In the genomic region with DNA sequence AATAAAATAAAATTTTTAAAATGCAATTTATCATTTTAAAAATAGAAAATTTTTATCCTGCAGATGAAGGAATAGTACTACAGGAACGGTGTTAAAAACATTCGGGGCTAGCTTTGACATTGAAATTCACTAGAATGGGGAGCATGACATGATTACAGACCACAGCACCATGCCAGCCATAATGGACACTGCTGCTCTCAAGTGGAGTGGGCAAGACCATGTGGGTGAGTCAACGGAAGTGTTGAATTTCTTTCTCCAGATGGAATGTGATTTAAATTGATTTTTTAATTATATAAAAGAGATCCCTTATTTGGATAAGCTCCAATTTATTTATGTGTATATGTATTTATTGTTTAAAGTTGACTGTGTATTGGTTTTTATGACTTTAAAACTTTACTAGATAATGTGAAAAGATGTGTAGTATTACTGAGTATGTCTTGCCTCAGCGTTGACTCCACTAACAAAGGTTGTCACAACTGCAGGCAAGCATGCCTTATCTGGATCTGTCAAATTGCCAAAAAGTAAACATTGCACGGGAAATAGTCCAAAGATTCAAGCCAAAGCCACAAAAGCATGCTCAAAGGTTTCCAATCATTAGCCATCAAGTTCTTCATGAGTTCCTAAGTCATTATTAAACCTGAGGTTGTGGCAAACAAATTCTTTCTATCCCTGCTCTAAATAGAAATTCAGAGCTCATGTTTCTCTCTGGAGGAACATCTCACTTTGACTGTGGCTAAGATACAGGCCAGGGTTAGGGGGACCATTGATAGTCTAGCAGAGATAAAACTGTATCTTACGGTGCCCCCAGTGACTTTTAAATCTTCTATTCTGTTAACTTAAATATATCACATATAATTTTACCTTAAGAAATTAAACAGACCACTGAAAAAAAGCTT, we compare ENCODE assay signal across 12 cellular contexts.
A peak's percentile ranks its signal among the peaks of the same experiment; 100 is the strongest.
DNase-seq lines count a peak whose midpoint lies in the region; ATAC-seq, FAIRE-seq and TF ChIP-seq lines count a peak whose summit lies in the region.
"Had no signal": no experiment of that assay in that cellular context is flagged by ENCODE, and none has a peak within 500 bp of the region (broad histone marks: within the 10 kb centered on the region; RNA-seq: fewer than 3 reads in every experiment).

No MANE protein-coding gene starts in this region.

- POLR2A ChIA-PET in AG04450 (lab: Yijun Ruan, JAX) = interaction anchor here (0.6 kb wide), 1 partner anchor 239 kb away, joined by 3 read pairs; no protein-coding TSS in a partner anchor
- POLR2A ChIA-PET in activated CD4-positive, alpha-beta T cell treated with anti-CD3 and anti-CD28 coated beads, Interleukin-2, amount 10 ng/mL, durations not matched to agents 7 days and 5 days (lab: Charles Lee) = no interaction called here

- TF ChIP-seq CTCF in AG04450 (IDR thresholded peaks at IDR 0.05; ENCODE audit: low read depth, low read length) (no peak), HFFc6 (IDR thresholded peaks at IDR 0.05) (no peak), sigmoid colon (IDR thresholded peaks at IDR 0.05) (no peak)

- peaks cover 63% of the 10 kb centered on the region for H3K4me1 Mint-ChIP-seq in HFFc6 (ENCODE audit: low read depth)
- no peaks in the 10 kb centered on the region for H3K4me1 Mint-ChIP-seq in activated CD4-positive, alpha-beta T cell treated with anti-CD3 and anti-CD28 coated beads, Interleukin-2, amount 10 ng/mL, durations not matched to agents 7 days and 5 days

- H3K4me1 ChIP-seq in sigmoid colon = peaks cover 0 to 9% (median 3%) of the 10 kb centered on the region in 4 donors

- H3K4me3 Mint-ChIP-seq in HFFc6 = no peak overlapping the region
- H3K4me3 Mint-ChIP-seq in activated CD4-positive, alpha-beta T cell treated with anti-CD3 and anti-CD28 coated beads, Interleukin-2, amount 10 ng/mL, durations not matched to agents 7 days and 5 days = no peak overlapping the region
- H3K4me3 Mint-ChIP-seq: CD4-positive, alpha-beta T cell had no signal

- 47 to 61% methylated on average over 6 of the region's 6 CpGs for WGBS in sigmoid colon, 2 donors

- TF ChIP-seq POLR2A in sigmoid colon (IDR thresholded peaks at IDR 0.05) = no peak

- ATAC-seq in HG03439 (IDR thresholded peaks at IDR 0.05; ENCODE audit: unreplicated experiment) = no peak
- ATAC-seq: sciatic nerve had no signal

- CTCF ChIA-PET in AG04450 (lab: Charles Lee) = no interaction called here
- CTCF ChIA-PET in activated CD4-positive, alpha-beta T cell treated with anti-CD3 and anti-CD28 coated beads, Interleukin-2, amount 10 ng/mL, durations not matched to agents 7 days and 5 days (lab: Charles Lee) = no interaction called here

- no peaks in the 10 kb centered on the region for H3K36me3 ChIP-seq in sigmoid colon

- no peaks in the 10 kb centered on the region for H3K9me3 Mint-ChIP-seq in HFFc6
- H3K9me3 Mint-ChIP-seq in activated CD4-positive, alpha-beta T cell treated with anti-CD3 and anti-CD28 coated beads, Interleukin-2, amount 10 ng/mL, durations not matched to agents 7 days and 5 days = no peaks in the 10 kb centered on the region
- H3K9me3 Mint-ChIP-seq: CD4-positive, alpha-beta T cell had no signal

- peak overlapping the region; percentile 85 for H3K27ac Mint-ChIP-seq in HFFc6
- no peak overlapping the region for H3K27ac Mint-ChIP-seq in activated CD4-positive, alpha-beta T cell treated with anti-CD3 and anti-CD28 coated beads, Interleukin-2, amount 10 ng/mL, durations not matched to agents 7 days and 5 days
- H3K27ac Mint-ChIP-seq: CD4-positive, alpha-beta T cell had no signal

- FAIRE-seq in islet of Langerhans (lab: Jason Lieb, UNC) = peak; percentile 91

- DNase-seq in AG04450 (ENCODE audit: low read depth, low spot score) (peak; percentile 97), HFFc6 (peak; percentile 99), T1000 (lab: John Stamatoyannopoulos, UW) (peak; percentile 42), sigmoid colon (no peak)
- DNase-seq in activated CD4-positive, alpha-beta T cell treated with anti-CD3 and anti-CD28 coated beads, Interleukin-2, amount 10 ng/mL, durations not matched to agents 7 days and 5 days = no peak
- no peak for DNase-seq in activated naive CD4-positive, alpha-beta T cell (lab: John Stamatoyannopoulos, UW)
- DNase-seq: CD4-positive, alpha-beta T cell; dorsolateral prefrontal cortex; stimulated activated naive CD4-positive, alpha-beta T cell treated with Interleukin-2 at 50 U/mL for 16 hours had no signal

- intact Hi-C loops in sigmoid colon (cut with DNase I) = no loop called here

- TF ChIP-seq EP300 in sigmoid colon (IDR thresholded peaks at IDR 0.05) = no peak

- peak overlapping the region; percentile 50 for H3K27ac ChIP-seq in AG04450 (ENCODE audit: low read depth, low read length)
- no peak overlapping the region for H3K27ac ChIP-seq in sigmoid colon
- H3K27ac ChIP-seq: dorsolateral prefrontal cortex had no signal

- H3K4me3 ChIP-seq in AG04450 (ENCODE audit: low read depth, low read length) (no peak overlapping the region), sigmoid colon (no peak overlapping the region)
- H3K4me3 ChIP-seq: dorsolateral prefrontal cortex had no signal

- H3K36me3 Mint-ChIP-seq in HFFc6 (ENCODE audit: low read depth) = peaks cover 25% of the 10 kb centered on the region
- no peaks in the 10 kb centered on the region for H3K36me3 Mint-ChIP-seq in activated CD4-positive, alpha-beta T cell treated with anti-CD3 and anti-CD28 coated beads, Interleukin-2, amount 10 ng/mL, durations not matched to agents 7 days and 5 days (ENCODE audit: low read depth)

- H3K9me3 ChIP-seq in AG04450 (ENCODE audit: control insufficient read depth, insufficient read depth, low read length) = peaks cover 3% of the 10 kb centered on the region; the same call in 1 of the 2 replicates
- H3K9me3 ChIP-seq in sigmoid colon = no peaks in the 10 kb centered on the region

- H3K27me3 ChIP-seq in AG04450 (ENCODE audit: control insufficient read depth, insufficient read depth, low read length) (no peaks in the 10 kb centered on the region), sigmoid colon (no peaks in the 10 kb centered on the region)
- H3K27me3 ChIP-seq: dorsolateral prefrontal cortex had no signal

- H3K27me3 Mint-ChIP-seq in HFFc6 (ENCODE audit: insufficient read depth) = no peaks in the 10 kb centered on the region
- no peaks in the 10 kb centered on the region for H3K27me3 Mint-ChIP-seq in activated CD4-positive, alpha-beta T cell treated with anti-CD3 and anti-CD28 coated beads, Interleukin-2, amount 10 ng/mL, durations not matched to agents 7 days and 5 days
- H3K27me3 Mint-ChIP-seq: CD4-positive, alpha-beta T cell had no signal

Comparison
In these comparisons a context has a peak if more than half of its experiments do, and no peak if none do; other contexts are left out.
1. DNase-seq: peak in AG04450 (single experiment), HFFc6 (single experiment) and T1000 (single experiment); none in activated CD4-positive, alpha-beta T cell treated with anti-CD3 and anti-CD28 coated beads, Interleukin-2, amount 10 ng/mL, durations not matched to agents 7 days and 5 days (single experiment), sigmoid colon (single experiment) and activated naive CD4-positive, alpha-beta T cell (0 of 4).